Comparison of ENCODE assay signal across 20 cellular contexts in genomic region chr17:41237949-41238437, GRCh38. TPM values are rescaled to one million over a fixed set of nuclear protein-coding genes. Genes with fewer than 3 reads are reported as not detected.
"Had no signal": no experiment of that assay in that cellular context is flagged by ENCODE, and none has a peak within 500 bp of the region (broad histone marks: within the 10 kb centered on the region; RNA-seq: fewer than 3 reads in every experiment).

TSS of gene KRTAP9-8 (plus strand) at chr17:41237999. CDS start at chr17:41238052, 53 bp downstream.

RNA-seq across cellular contexts. Expression of gene KRTAP9-8, which starts in this region (rescaled TPM):
- total RNA-seq: left colon, left lung, liver, lower lobe of right lung, mammary epithelial cell, mucosa of gallbladder, natural killer cell, occipital lobe, osteocyte, posterior vena cava, psoas muscle, sigmoid colon, spleen, subcutaneous adipose tissue, temporal lobe, tibial nerve, ureter, uterus had no signal
- polyA plus RNA-seq: keratinocyte, liver, mammary epithelial cell, psoas muscle, sigmoid colon, small intestine, spleen had no signal
